Comparison of ENCODE assay signal across 2 cellular contexts in the genomic region with DNA sequence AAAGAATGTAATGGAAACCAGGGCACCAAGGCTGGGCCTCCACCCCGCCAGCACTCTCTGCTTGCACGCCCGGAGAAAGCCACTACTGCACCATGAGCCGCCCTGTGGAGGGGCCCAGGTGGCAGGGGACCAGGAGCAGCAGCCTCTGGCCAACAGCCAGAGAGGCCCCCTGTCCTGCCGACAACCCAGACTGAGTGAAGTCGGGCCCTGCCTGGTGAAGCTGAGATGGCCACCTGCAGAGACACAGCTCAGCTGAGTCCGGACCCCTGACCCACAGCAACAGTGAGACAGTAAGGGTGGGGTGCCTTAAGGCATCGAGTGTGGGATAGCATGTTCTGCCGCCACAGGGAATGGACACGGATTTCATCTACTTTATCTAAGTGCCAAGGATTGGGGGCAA.
TF ChIP-seq lines count a peak whose summit lies in the region.

No MANE protein-coding gene starts in this region.

TF ChIP-seq in WTC11, 78 proteins besides CTCF, POLR2A, EP300 and RAD21:
- TF ChIP-seq NFE2L1 (CRISPR knock-in tag; IDR thresholded peaks at IDR 0.05) (no peak), NFATC4 (CRISPR knock-in tag; IDR thresholded peaks at IDR 0.05) (no peak), ZNF232 (CRISPR knock-in tag; IDR thresholded peaks at IDR 0.05) (no peak), ZNF138 (CRISPR knock-in tag; conservative IDR thresholded peaks at IDR 0.05) (no peak), CBFB (CRISPR knock-in tag; IDR thresholded peaks at IDR 0.05; ENCODE audit: low read depth) (no peak), FOXP1 (CRISPR knock-in tag; IDR thresholded peaks at IDR 0.05; ENCODE audit: borderline replicate concordance) (no peak)
- TF ChIP-seq, protein P1, sequence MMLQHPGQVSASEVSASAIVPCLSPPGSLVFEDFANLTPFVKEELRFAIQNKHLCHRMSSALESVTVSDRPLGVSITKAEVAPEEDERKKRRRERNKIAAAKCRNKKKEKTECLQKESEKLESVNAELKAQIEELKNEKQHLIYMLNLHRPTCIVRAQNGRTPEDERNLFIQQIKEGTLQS (CRISPR knock-in tag; conservative IDR thresholded peaks at IDR 0.05), result no peak
- TF ChIP-seq, protein P2, sequence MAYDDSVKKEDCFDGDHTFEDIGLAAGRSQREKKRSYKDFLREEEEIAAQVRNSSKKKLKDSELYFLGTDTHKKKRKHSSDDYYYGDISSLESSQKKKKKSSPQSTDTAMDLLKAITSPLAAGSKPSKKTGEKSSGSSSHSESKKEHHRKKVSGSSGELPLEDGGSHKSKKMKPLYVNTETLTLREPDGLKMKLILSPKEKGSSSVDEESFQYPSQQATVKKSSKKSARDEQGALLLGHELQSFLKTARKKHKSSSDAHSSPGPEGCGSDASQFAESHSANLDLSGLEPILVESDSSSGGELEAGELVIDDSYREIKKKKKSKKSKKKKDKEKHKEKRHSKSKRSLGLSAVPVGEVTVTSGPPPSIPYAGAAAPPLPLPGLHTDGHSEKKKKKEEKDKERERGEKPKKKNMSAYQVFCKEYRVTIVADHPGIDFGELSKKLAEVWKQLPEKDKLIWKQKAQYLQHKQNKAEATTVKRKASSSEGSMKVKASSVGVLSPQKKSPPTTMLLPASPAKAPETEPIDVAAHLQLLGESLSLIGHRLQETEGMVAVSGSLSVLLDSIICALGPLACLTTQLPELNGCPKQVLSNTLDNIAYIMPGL (CRISPR knock-in tag; IDR thresholded peaks at IDR 0.05), result no peak
- TF ChIP-seq, protein P3, sequence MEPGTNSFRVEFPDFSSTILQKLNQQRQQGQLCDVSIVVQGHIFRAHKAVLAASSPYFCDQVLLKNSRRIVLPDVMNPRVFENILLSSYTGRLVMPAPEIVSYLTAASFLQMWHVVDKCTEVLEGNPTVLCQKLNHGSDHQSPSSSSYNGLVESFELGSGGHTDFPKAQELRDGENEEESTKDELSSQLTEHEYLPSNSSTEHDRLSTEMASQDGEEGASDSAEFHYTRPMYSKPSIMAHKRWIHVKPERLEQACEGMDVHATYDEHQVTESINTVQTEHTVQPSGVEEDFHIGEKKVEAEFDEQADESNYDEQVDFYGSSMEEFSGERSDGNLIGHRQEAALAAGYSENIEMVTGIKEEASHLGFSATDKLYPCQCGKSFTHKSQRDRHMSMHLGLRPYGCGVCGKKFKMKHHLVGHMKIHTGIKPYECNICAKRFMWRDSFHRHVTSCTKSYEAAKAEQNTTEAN (CRISPR knock-in tag; IDR thresholded peaks at IDR 0.05), result no peak
- TF ChIP-seq, protein P4, sequence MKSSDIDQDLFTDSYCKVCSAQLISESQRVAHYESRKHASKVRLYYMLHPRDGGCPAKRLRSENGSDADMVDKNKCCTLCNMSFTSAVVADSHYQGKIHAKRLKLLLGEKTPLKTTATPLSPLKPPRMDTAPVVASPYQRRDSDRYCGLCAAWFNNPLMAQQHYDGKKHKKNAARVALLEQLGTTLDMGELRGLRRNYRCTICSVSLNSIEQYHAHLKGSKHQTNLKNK (CRISPR knock-in tag; IDR thresholded peaks at IDR 0.05), result no peak

TF ChIP-seq in HepG2, 621 proteins besides CTCF, POLR2A, EP300 and RAD21:
- TF ChIP-seq AGO2 (optimal IDR thresholded peaks at IDR 0.05; ENCODE audit: low read depth, low read length) (peak; percentile 45), ZNF543 (CRISPR knock-in tag; IDR thresholded peaks at IDR 0.05) (peak; percentile 96), MIXL1 (CRISPR knock-in tag; IDR thresholded peaks at IDR 0.05) (no peak), PHB2 (IDR thresholded peaks at IDR 0.05; ENCODE audit: partially characterized antibody) (no peak), ZFX (CRISPR knock-in tag; IDR thresholded peaks at IDR 0.05; ENCODE audit: low read depth) (no peak), ZNF790 (CRISPR knock-in tag; IDR thresholded peaks at IDR 0.05; ENCODE audit: borderline replicate concordance) (no peak), ZNF510 (CRISPR knock-in tag; IDR thresholded peaks at IDR 0.05; ENCODE audit: low read depth) (no peak), CENPT (CRISPR knock-in tag; IDR thresholded peaks at IDR 0.05; ENCODE audit: low read depth) (no peak), KLF16 (CRISPR knock-in tag; IDR thresholded peaks at IDR 0.05) (no peak), ZNF552 (CRISPR knock-in tag; IDR thresholded peaks at IDR 0.05; ENCODE audit: borderline replicate concordance) (no peak), ZNF335 (CRISPR knock-in tag; IDR thresholded peaks at IDR 0.05) (no peak), STAT5B (CRISPR knock-in tag; IDR thresholded peaks at IDR 0.05) (no peak), RFXAP (CRISPR knock-in tag; IDR thresholded peaks at IDR 0.05; ENCODE audit: borderline replicate concordance) (no peak), JUNB (CRISPR knock-in tag; IDR thresholded peaks at IDR 0.05; ENCODE audit: borderline replicate concordance) (no peak), KAT2B (IDR thresholded peaks at IDR 0.05; ENCODE audit: borderline replicate concordance, low read depth, low read length) (no peak)
- TF ChIP-seq, protein P5, sequence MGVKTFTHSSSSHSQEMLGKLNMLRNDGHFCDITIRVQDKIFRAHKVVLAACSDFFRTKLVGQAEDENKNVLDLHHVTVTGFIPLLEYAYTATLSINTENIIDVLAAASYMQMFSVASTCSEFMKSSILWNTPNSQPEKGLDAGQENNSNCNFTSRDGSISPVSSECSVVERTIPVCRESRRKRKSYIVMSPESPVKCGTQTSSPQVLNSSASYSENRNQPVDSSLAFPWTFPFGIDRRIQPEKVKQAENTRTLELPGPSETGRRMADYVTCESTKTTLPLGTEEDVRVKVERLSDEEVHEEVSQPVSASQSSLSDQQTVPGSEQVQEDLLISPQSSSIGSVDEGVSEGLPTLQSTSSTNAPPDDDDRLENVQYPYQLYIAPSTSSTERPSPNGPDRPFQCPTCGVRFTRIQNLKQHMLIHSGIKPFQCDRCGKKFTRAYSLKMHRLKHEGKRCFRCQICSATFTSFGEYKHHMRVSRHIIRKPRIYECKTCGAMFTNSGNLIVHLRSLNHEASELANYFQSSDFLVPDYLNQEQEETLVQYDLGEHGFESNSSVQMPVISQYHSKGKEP (CRISPR knock-in tag; IDR thresholded peaks at IDR 0.05), result no peak
- TF ChIP-seq, protein P6, sequence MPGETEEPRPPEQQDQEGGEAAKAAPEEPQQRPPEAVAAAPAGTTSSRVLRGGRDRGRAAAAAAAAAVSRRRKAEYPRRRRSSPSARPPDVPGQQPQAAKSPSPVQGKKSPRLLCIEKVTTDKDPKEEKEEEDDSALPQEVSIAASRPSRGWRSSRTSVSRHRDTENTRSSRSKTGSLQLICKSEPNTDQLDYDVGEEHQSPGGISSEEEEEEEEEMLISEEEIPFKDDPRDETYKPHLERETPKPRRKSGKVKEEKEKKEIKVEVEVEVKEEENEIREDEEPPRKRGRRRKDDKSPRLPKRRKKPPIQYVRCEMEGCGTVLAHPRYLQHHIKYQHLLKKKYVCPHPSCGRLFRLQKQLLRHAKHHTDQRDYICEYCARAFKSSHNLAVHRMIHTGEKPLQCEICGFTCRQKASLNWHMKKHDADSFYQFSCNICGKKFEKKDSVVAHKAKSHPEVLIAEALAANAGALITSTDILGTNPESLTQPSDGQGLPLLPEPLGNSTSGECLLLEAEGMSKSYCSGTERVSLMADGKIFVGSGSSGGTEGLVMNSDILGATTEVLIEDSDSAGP (CRISPR knock-in tag; IDR thresholded peaks at IDR 0.05; ENCODE audit: borderline replicate concordance), result 0 out of 2 replicates have a peak, but pooled peaks have one; percentile 29
- TF ChIP-seq, protein P7, sequence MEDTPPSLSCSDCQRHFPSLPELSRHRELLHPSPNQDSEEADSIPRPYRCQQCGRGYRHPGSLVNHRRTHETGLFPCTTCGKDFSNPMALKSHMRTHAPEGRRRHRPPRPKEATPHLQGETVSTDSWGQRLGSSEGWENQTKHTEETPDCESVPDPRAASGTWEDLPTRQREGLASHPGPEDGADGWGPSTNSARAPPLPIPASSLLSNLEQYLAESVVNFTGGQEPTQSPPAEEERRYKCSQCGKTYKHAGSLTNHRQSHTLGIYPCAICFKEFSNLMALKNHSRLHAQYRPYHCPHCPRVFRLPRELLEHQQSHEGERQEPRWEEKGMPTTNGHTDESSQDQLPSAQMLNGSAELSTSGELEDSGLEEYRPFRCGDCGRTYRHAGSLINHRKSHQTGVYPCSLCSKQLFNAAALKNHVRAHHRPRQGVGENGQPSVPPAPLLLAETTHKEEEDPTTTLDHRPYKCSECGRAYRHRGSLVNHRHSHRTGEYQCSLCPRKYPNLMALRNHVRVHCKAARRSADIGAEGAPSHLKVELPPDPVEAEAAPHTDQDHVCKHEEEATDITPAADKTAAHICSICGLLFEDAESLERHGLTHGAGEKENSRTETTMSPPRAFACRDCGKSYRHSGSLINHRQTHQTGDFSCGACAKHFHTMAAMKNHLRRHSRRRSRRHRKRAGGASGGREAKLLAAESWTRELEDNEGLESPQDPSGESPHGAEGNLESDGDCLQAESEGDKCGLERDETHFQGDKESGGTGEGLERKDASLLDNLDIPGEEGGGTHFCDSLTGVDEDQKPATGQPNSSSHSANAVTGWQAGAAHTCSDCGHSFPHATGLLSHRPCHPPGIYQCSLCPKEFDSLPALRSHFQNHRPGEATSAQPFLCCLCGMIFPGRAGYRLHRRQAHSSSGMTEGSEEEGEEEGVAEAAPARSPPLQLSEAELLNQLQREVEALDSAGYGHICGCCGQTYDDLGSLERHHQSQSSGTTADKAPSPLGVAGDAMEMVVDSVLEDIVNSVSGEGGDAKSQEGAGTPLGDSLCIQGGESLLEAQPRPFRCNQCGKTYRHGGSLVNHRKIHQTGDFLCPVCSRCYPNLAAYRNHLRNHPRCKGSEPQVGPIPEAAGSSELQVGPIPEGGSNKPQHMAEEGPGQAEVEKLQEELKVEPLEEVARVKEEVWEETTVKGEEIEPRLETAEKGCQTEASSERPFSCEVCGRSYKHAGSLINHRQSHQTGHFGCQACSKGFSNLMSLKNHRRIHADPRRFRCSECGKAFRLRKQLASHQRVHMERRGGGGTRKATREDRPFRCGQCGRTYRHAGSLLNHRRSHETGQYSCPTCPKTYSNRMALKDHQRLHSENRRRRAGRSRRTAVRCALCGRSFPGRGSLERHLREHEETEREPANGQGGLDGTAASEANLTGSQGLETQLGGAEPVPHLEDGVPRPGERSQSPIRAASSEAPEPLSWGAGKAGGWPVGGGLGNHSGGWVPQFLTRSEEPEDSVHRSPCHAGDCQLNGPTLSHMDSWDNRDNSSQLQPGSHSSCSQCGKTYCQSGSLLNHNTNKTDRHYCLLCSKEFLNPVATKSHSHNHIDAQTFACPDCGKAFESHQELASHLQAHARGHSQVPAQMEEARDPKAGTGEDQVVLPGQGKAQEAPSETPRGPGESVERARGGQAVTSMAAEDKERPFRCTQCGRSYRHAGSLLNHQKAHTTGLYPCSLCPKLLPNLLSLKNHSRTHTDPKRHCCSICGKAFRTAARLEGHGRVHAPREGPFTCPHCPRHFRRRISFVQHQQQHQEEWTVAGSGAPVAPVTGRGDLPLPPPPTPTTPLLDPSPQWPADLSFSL (CRISPR knock-in tag; IDR thresholded peaks at IDR 0.05), result no peak
- TF ChIP-seq, protein P8, sequence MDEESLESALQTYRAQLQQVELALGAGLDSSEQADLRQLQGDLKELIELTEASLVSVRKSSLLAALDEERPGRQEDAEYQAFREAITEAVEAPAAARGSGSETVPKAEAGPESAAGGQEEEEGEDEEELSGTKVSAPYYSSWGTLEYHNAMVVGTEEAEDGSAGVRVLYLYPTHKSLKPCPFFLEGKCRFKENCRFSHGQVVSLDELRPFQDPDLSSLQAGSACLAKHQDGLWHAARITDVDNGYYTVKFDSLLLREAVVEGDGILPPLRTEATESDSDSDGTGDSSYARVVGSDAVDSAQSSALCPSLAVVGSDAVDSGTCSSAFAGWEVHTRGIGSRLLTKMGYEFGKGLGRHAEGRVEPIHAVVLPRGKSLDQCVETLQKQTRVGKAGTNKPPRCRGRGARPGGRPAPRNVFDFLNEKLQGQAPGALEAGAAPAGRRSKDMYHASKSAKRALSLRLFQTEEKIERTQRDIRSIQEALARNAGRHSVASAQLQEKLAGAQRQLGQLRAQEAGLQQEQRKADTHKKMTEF (CRISPR knock-in tag; IDR thresholded peaks at IDR 0.05), result no peak
- TF ChIP-seq, protein P9, sequence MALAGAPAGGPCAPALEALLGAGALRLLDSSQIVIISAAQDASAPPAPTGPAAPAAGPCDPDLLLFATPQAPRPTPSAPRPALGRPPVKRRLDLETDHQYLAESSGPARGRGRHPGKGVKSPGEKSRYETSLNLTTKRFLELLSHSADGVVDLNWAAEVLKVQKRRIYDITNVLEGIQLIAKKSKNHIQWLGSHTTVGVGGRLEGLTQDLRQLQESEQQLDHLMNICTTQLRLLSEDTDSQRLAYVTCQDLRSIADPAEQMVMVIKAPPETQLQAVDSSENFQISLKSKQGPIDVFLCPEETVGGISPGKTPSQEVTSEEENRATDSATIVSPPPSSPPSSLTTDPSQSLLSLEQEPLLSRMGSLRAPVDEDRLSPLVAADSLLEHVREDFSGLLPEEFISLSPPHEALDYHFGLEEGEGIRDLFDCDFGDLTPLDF (CRISPR knock-in tag; IDR thresholded peaks at IDR 0.05), result no peak
